ENCODE assay signal across 8 cellular contexts in genomic region chr17:16353702-16354174, GRCh38. TPM values are rescaled to one million over a fixed set of nuclear protein-coding genes. Genes with fewer than 3 reads are reported as not detected.
DNase-seq lines count a peak whose midpoint lies in the region; ATAC-seq and TF ChIP-seq lines count a peak whose summit lies in the region.

No MANE protein-coding gene starts in this region.

- DNase-seq in heart left ventricle = no peak
- no peak for DNase-seq in left cardiac atrium
- DNase-seq in breast epithelium (ENCODE audit: low spot score in 2 of 2) = no peak
- DNase-seq in aorta = no peak
- DNase-seq in DMS53 treated with DMSO at 0.1 percent for 48 hours (lab: John Stamatoyannopoulos, UW; ENCODE audit: unreplicated experiment) = no peak

- H3K36me3 ChIP-seq in heart left ventricle (peaks cover 0 to 9% (median 0%) of the 10 kb centered on the region in 9 donors), breast epithelium (no peaks in the 10 kb centered on the region), mucosa of rectum (ENCODE audit: control insufficient read depth in 2 of 2, insufficient read depth in 2 of 2, low read length in 2 of 2) (peaks cover under 1 to 8% of the 10 kb centered on the region in 2 donors), aorta (ENCODE audit: control insufficient read depth in 1 of 2, insufficient read depth in 2 of 2, low read length in 1 of 2) (no peaks in the 10 kb centered on the region)

- ATAC-seq in heart left ventricle = peak in 1 of 4 donors; percentile 25
- no peak for ATAC-seq in left cardiac atrium
- no peak for ATAC-seq in aorta (ENCODE audit: low FRiP score)
- no peak for ATAC-seq in GM19351 (IDR thresholded peaks at IDR 0.05; ENCODE audit: unreplicated experiment)
- ATAC-seq in HG03108 (IDR thresholded peaks at IDR 0.05; ENCODE audit: unreplicated experiment) = no peak

- H3K9ac ChIP-seq in mucosa of rectum (ENCODE audit: low read depth in 1 of 2, low read length in 2 of 2) = peak overlapping the region; percentile 63 to 73

- H3K27ac ChIP-seq in heart left ventricle = no peak overlapping the region
- peak overlapping the region in 1 of 2 donors; percentile 58 for H3K27ac ChIP-seq in breast epithelium
- H3K27ac ChIP-seq in mucosa of rectum (ENCODE audit: low read depth in 2 of 2, low read length in 2 of 2) = peak overlapping the region in 1 of 2 donors; percentile 60
- no peak overlapping the region for H3K27ac ChIP-seq in aorta (ENCODE audit: low read depth in 1 of 2, low read length in 2 of 2)

- TF ChIP-seq CTCF in heart left ventricle (IDR thresholded peaks at IDR 0.05) (no peak), breast epithelium (IDR thresholded peaks at IDR 0.05) (no peak)

- TF ChIP-seq POLR2A in heart left ventricle (IDR thresholded peaks at IDR 0.05) (no peak), breast epithelium (IDR thresholded peaks at IDR 0.05) (no peak)

- H3K4me3 ChIP-seq in heart left ventricle (peak overlapping the region in 10 of 12 donors; percentile 30 to 85 (median 66)), breast epithelium (peak overlapping the region; percentile 54 to 91 (median 73)), mucosa of rectum (ENCODE audit: low read length in 2 of 2) (peak overlapping the region; percentile 63 to 67), aorta (ENCODE audit: low read length in 2 of 2) (peak overlapping the region; percentile 61 to 88)

- H3K4me1 ChIP-seq in heart left ventricle (peaks cover 0 to 19% (median 7%) of the 10 kb centered on the region in 12 donors), breast epithelium (no peaks in the 10 kb centered on the region), mucosa of rectum (ENCODE audit: control insufficient read depth in 2 of 2, insufficient read depth in 2 of 2, low read length in 2 of 2) (peaks cover 4 to 9% of the 10 kb centered on the region in 2 donors), aorta (ENCODE audit: control insufficient read depth in 1 of 2, insufficient read depth in 2 of 2, low read length in 2 of 2) (peaks cover 0 to 4% of the 10 kb centered on the region in 2 donors)

- intact Hi-C loops in heart left ventricle (cut with DNase I) = no loop called here
- intact Hi-C loops in left cardiac atrium (cut with DNase I) = no loop called here
- intact Hi-C loops in breast epithelium (cut with DNase I; ENCODE audit: low total_unique reads) = no loop called here
- intact Hi-C loops in aorta (cut with DNase I) = loop anchor here (5.0 to 10.0 kb wide), 3 partner anchors 66 to 139 kb away; partner anchors contain the start of genes NCOR1 (in 2 of the 2) and PIGL (in 2 of the 2)

- 50 to 60% (median 55%) methylated on average over 25 of the region's 25 CpGs for WGBS in heart left ventricle, 4 donors
- 56 to 58% methylated on average over 25 of the region's 25 CpGs for WGBS in aorta, 2 donors

- H3K27me3 ChIP-seq in heart left ventricle = peaks cover 0 to 14% (median 0%) of the 10 kb centered on the region in 9 donors
- no peaks in the 10 kb centered on the region for H3K27me3 ChIP-seq in breast epithelium
- no peaks in the 10 kb centered on the region for H3K27me3 ChIP-seq in mucosa of rectum (ENCODE audit: control insufficient read depth in 2 of 2, insufficient read depth in 2 of 2, low read length in 2 of 2)
- no peaks in the 10 kb centered on the region for H3K27me3 ChIP-seq in aorta (ENCODE audit: control insufficient read depth in 1 of 2, insufficient read depth in 2 of 2, low read length in 1 of 2)

- H3K9me3 ChIP-seq in heart left ventricle (no peaks in the 10 kb centered on the region), breast epithelium (no peaks in the 10 kb centered on the region), mucosa of rectum (ENCODE audit: control insufficient read depth in 2 of 2, low read length in 2 of 2) (no peaks in the 10 kb centered on the region), aorta (ENCODE audit: control insufficient read depth, low read length) (no peaks in the 10 kb centered on the region)

RNA-seq across cellular contexts. Expression of gene CENPV, which starts 0.5 kb away (rescaled TPM):
- total RNA-seq in heart left ventricle (10 to 100 TPM in 8 of 9 donors, 1 to 10 TPM in 1; 9.7 to 15.0 (median 11.5) TPM), left cardiac atrium (10 to 100 TPM; 14.4 to 19.8 TPM), breast epithelium (10 to 100 TPM in 2 of 3 donors, 1 to 10 TPM in 1; 4.3 to 25.9 (median 13.5) TPM), aorta (10 to 100 TPM in 1 of 2 donors, 1 to 10 TPM in 1; 9.5 to 24.8 TPM)
- polyA plus RNA-seq in heart left ventricle (10 to 100 TPM in 1 of 2 donors, 1 to 10 TPM in 1; 9.1 to 18.7 TPM), aorta (10 to 100 TPM; 17.2 to 33.8 TPM)

RNA-seq across cellular contexts. Expression of gene UBB, which starts 27.2 kb away (rescaled TPM):
- total RNA-seq in heart left ventricle (1,000 to 10,000 TPM in 8 of 9 donors, 100 to 1,000 TPM in 1; 665 to 2,180 (median 1,547) TPM), left cardiac atrium (1,000 to 10,000 TPM; 1,163 to 1,195 TPM), breast epithelium (100 to 1,000 TPM; 735 to 835 (median 828) TPM), aorta (100 to 1,000 TPM; 809 to 914 TPM)
- polyA plus RNA-seq in heart left ventricle (1,000 to 10,000 TPM in 1 of 2 donors, 100 to 1,000 TPM in 1; 932 to 1,006 TPM), aorta (1,000 to 10,000 TPM in 1 of 2 donors, 100 to 1,000 TPM in 1; 929 to 1,130 TPM)

Comparison
In these comparisons a context has a peak if more than half of its experiments do, and no peak if none do; other contexts are left out.
1. intact Hi-C loops: an anchor here in aorta (5.0 to 10.0 kb wide); none called in heart left ventricle, left cardiac atrium and breast epithelium.